Comparison of ENCODE assay signal across 1 cellular context in the genomic region with DNA sequence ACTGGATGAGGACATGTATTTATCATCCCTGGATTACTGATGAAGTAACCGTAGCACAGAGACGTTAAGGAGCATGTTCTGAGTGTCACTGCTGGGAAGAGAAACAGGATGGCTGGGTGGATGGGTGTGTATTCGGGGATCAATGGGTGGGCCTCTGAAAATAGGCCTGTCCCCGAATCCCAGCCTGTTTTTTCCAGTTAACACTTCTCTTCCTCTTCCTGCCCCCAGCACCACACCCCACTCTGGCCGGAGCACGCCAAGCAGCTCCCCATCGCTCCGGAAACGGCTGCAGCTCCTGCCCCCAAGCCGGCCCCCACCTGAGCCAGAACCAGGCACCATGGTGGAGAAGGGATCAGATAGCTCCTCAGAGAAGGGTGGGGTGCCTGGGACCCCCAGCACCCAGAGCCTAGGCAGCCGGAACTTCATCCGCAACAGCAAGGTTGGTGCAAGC.
TF ChIP-seq lines count a peak whose summit lies in the region.

No MANE protein-coding gene starts in this region.

TF ChIP-seq in K562, 482 proteins besides CTCF, POLR2A, EP300 and RAD21:
- TF ChIP-seq, protein P1, sequence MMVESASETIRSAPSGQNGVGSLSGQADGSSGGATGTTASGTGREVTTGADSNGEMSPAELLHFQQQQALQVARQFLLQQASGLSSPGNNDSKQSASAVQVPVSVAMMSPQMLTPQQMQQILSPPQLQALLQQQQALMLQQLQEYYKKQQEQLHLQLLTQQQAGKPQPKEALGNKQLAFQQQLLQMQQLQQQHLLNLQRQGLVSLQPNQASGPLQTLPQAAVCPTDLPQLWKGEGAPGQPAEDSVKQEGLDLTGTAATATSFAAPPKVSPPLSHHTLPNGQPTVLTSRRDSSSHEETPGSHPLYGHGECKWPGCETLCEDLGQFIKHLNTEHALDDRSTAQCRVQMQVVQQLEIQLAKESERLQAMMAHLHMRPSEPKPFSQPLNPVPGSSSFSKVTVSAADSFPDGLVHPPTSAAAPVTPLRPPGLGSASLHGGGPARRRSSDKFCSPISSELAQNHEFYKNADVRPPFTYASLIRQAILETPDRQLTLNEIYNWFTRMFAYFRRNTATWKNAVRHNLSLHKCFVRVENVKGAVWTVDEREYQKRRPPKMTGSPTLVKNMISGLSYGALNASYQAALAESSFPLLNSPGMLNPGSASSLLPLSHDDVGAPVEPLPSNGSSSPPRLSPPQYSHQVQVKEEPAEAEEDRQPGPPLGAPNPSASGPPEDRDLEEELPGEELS (CRISPR knock-in tag; IDR thresholded peaks at IDR 0.05; ENCODE audit: borderline replicate concordance): no peak
- TF ChIP-seq TAF9B (IDR thresholded peaks at IDR 0.05; ENCODE audit: partially characterized antibody): no peak
- peak; percentile 51 for TF ChIP-seq POLR2G (IDR thresholded peaks at IDR 0.05; ENCODE audit: low read depth, low read length)
